ENCODE assay signal across 8 cellular contexts in the genomic region with DNA sequence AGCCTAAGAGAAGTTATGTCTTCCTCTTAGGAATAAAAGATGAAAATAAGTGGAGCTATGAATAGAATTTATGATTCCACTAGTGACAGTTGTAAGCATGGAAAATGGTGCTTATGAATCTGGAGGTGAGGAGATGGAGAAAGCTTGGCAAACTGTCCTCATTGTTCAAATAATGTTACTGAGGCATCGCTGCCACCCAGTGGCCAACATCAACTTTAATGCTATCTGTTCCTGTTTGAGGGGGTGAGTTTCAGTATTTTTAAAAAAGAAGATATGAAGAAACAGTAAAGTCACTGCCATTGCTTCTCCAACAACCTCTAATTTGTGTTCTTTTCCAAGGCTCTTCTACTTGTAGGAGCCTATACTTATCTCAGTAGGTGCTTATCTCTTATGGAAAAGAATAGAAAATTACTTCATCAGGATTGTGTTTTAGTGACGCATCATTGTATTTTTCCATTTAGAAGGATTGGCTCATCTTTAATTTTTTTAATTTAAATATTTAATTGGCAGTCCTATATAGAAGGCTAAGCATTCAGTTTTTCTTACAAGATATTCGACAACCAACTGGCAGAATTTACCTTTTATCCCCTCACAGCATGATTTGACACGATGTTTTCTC.
DNase-seq lines count a peak whose midpoint lies in the region; ATAC-seq and TF ChIP-seq lines count a peak whose summit lies in the region.

No MANE protein-coding gene starts in this region.

- in situ Hi-C loops in GM13977 (cut with MboI; ENCODE audit: low pct_unique_long_range_greater_than_20kb, low sequenced_read_pairs, unreplicated experiment) = loop anchor here (10.0 kb wide), 1 partner anchor 100 kb away; no protein-coding TSS in a partner anchor

- POLR2A ChIA-PET in AG04450 (lab: Yijun Ruan, JAX) = no interaction called here

- intact Hi-C loops in posterior cingulate gyrus (cut with DNase I) = loop anchor here (5.0 kb wide), 1 partner anchor 102 kb away; no protein-coding TSS in a partner anchor

- no peak overlapping the region for H3K4me3 ChIP-seq in AG04450 (ENCODE audit: low read depth, low read length)

- no peaks in the 10 kb centered on the region for H3K27me3 ChIP-seq in AG04450 (ENCODE audit: control insufficient read depth, insufficient read depth, low read length)

- ATAC-seq in HG02981 (IDR thresholded peaks at IDR 0.05; ENCODE audit: unreplicated experiment) = peak; percentile 66

- TF ChIP-seq CTCF in AG04450 (IDR thresholded peaks at IDR 0.05; ENCODE audit: low read depth, low read length) = peak; percentile 56
- TF ChIP-seq CTCF in GM13977 (IDR thresholded peaks at IDR 0.05; ENCODE audit: extremely low read depth, insufficient read depth, missing control alignments) = peak; percentile 61

- H3K27ac ChIP-seq in AG04450 (ENCODE audit: low read depth, low read length) = no peak overlapping the region

- CTCF ChIA-PET in AG04450 (lab: Charles Lee) = interaction anchor here (0.7 to 3.6 kb wide), 14 partner anchors 8 to 736 kb away, joined by 3 to 23 read pairs (median 4); no protein-coding TSS in a partner anchor

- H3K9me3 ChIP-seq in AG04450 (ENCODE audit: control insufficient read depth, insufficient read depth, low read length) = no peaks in the 10 kb centered on the region

- no peak for DNase-seq in AG04450 (ENCODE audit: low read depth, low spot score)
- no peak for DNase-seq in GM13977 (ENCODE audit: low spot score)
- DNase-seq in NCI-H345 treated with DMSO at 0.1 percent for 48 hours (lab: John Stamatoyannopoulos, UW; ENCODE audit: unreplicated experiment) = peak; percentile 3
- peak; percentile 6 for DNase-seq in activated T-cell treated with anti-CD3 and anti-CD28 coated beads for 48 hours (ENCODE audit: low read depth)
- DNase-seq in germinal center (ENCODE audit: low spot score) = peak; percentile 38
- peak in 7 of 10 donors; percentile 48 to 90 (median 60) for DNase-seq in posterior cingulate gyrus
- DNase-seq in effector CD8-positive, alpha-beta T cell (lab: John Stamatoyannopoulos, UW) = no peak

Comparison
In these comparisons a context has a peak if more than half of its experiments do, and no peak if none do; other contexts are left out.
1. DNase-seq: peak in NCI-H345 treated with DMSO at 0.1 percent for 48 hours (single experiment), activated T-cell treated with anti-CD3 and anti-CD28 coated beads for 48 hours (single experiment), germinal center (single experiment) and posterior cingulate gyrus (7 of 10); none in AG04450 (single experiment), GM13977 (single experiment) and effector CD8-positive, alpha-beta T cell (single experiment).